In genomic region chr1:46512135-46512791, GRCh38 we compare ENCODE assay signal across 23 cellular contexts. TPM values are rescaled to one million over a fixed set of nuclear protein-coding genes. Genes with fewer than 3 reads are reported as not detected.
A peak's percentile ranks its signal among the peaks of the same experiment; 100 is the strongest.
DNase-seq lines count a peak whose midpoint lies in the region; ATAC-seq, FAIRE-seq and TF ChIP-seq lines count a peak whose summit lies in the region.
"Had no signal": no experiment of that assay in that cellular context is flagged by ENCODE, and none has a peak within 500 bp of the region (broad histone marks: within the 10 kb centered on the region; RNA-seq: fewer than 3 reads in every experiment).

No MANE protein-coding gene starts in this region.

- TF ChIP-seq CTCF in HEK293 (tag by site-specific recombination; IDR thresholded peaks at IDR 0.05) (no peak), K562 (IDR thresholded peaks at IDR 0.05 in 2 of 3, conservative IDR thresholded peaks at IDR 0.05 in 1 of 3; ENCODE audit: insufficient read depth in 2 of 3, low read depth in 1 of 3, low read length in 3 of 3) (no peak), left lung (IDR thresholded peaks at IDR 0.05) (no peak)

- no TSS peak for BruUV-seq in K562 (replicated peaks; lab: Mats Ljungman, UMichigan)

- in situ Hi-C loops in K562 (cut with MboI): no loop called here

- POLR2A ChIA-PET in HEK293 (lab: Yijun Ruan, JAX): no interaction called here
- POLR2A ChIA-PET in K562 (lab: Yijun Ruan, JAX): interaction anchor here (1.1 to 2.5 kb wide), 4 partner anchors 9 to 40 kb away, joined by 3 to 9 read pairs (median 5); no protein-coding TSS in a partner anchor

- no peaks in the 10 kb centered on the region for H4K20me1 ChIP-seq in K562 (replicated peaks; ENCODE audit: control insufficient read depth, insufficient read depth, low read length)

- TF ChIP-seq RAD21 in K562 (CRISPR knock-in tag; conservative IDR thresholded peaks at IDR 0.05 in 1 of 2, IDR thresholded peaks at IDR 0.05 in 1 of 2): no peak

- no peaks in the 10 kb centered on the region for H3K9me1 ChIP-seq in K562 (ENCODE audit: control insufficient read depth, insufficient read depth, low read length)

- H3K27ac ChIP-seq in HEK293 (ENCODE audit: extremely low read depth, low read depth, low read length) (no peak overlapping the region), K562 (ENCODE audit: extremely low read depth, low read depth, low read length) (no peak overlapping the region), left lung (no peak overlapping the region)
- H3K27ac ChIP-seq: A549, C4-2B, HL-60 had no signal

- ATAC-seq in K562 (no peak), left lung (no peak), GM21576 (IDR thresholded peaks at IDR 0.05; ENCODE audit: unreplicated experiment) (no peak)
- ATAC-seq: A549 had no signal

- CTCF ChIA-PET in HEK293 (lab: Yijun Ruan, JAX): interaction anchor here (1.0 to 1.3 kb wide), 3 partner anchors 22 to 66 kb away, joined by 3 to 5 read pairs (median 3); no protein-coding TSS in a partner anchor
- CTCF ChIA-PET in K562 (lab: Yijun Ruan, JAX; ENCODE audit: low intra/inter-chr PET ratio): no interaction called here

- peak overlapping the region in 1 of 2 experiments; percentile 33; a peak in 2 of 4 replicates for H3K9ac ChIP-seq in K562 (ENCODE audit: insufficient read depth in 1 of 2, low read depth in 2 of 2, low read length in 2 of 2)

- TF ChIP-seq EP300 in K562 (IDR thresholded peaks at IDR 0.05; ENCODE audit: low read length): no peak

- H3K9me3 ChIP-seq in HEK293 (ENCODE audit: control insufficient read depth, insufficient read depth, low read depth, low read length): no peaks in the 10 kb centered on the region
- H3K9me3 ChIP-seq in K562 (replicated peaks; ENCODE audit: control insufficient read depth, insufficient read depth, low read depth, low read length): no peaks in the 10 kb centered on the region
- no peaks in the 10 kb centered on the region for H3K9me3 ChIP-seq in left lung
- H3K9me3 ChIP-seq: A549, BE2C had no signal

- no peak for TF ChIP-seq POLR2A in K562 (conservative IDR thresholded peaks at IDR 0.05)

- 79% methylated on average over 23 of the region's 23 CpGs for WGBS in K562 (ENCODE audit: insufficient coverage, low coverage, missing lambda C conversion rate)

- no peak for DNase-seq in K562 (ENCODE audit: extremely low read depth in 1 of 4, low spot score in 3 of 4)
- peak; percentile 18 to 76 for DNase-seq in left lung
- peak; percentile 69 for DNase-seq in posterior vena cava (ENCODE audit: low spot score)
- no peak for DNase-seq in globus pallidus (ENCODE audit: low spot score)
- no peak for DNase-seq in NK-92 treated with Interleukin-12 subunit alpha and Interleukin-12 subunit beta, amount 100 ng/mL, for 24 hours (lab: John Stamatoyannopoulos, UW)
- DNase-seq in NOMO-1 treated with DMSO at 0.1 percent for 48 hours (lab: John Stamatoyannopoulos, UW; ENCODE audit: unreplicated experiment): no peak
- DNase-seq: BE2C; CD4-positive, alpha-beta memory T cell; COR-L47; DMS153; DND-41; GDM1; H9; KG1 had no signal

- no peak for FAIRE-seq in K562 (lab: Jason Lieb, UNC)
- FAIRE-seq: A549, D721Med, GM12892, GM19239 had no signal

- H3K4me1 ChIP-seq in HEK293 (ENCODE audit: control insufficient read depth, insufficient read depth, low read length): no peaks in the 10 kb centered on the region; the same call in 1 of the 2 replicates
- H3K4me1 ChIP-seq in K562 (replicated peaks in 1 of 2; ENCODE audit: control insufficient read depth in 2 of 2, insufficient read depth in 2 of 2, low read length in 2 of 2): peaks cover 28 to 60% of the 10 kb centered on the region in 2 experiments
- peaks cover 0 to 5% of the 10 kb centered on the region in 2 donors for H3K4me1 ChIP-seq in left lung
- H3K4me1 ChIP-seq: BE2C had no signal

- no peaks in the 10 kb centered on the region for H3K79me2 ChIP-seq in K562 (ENCODE audit: control insufficient read depth, insufficient read depth, low read length)

- H2AFZ ChIP-seq in K562 (ENCODE audit: low read depth, low read length): no peak overlapping the region

- no peaks in the 10 kb centered on the region for H3K36me3 ChIP-seq in HEK293 (ENCODE audit: control insufficient read depth in 2 of 2, insufficient read depth in 1 of 2, low read length in 2 of 2)
- no peaks in the 10 kb centered on the region for H3K36me3 ChIP-seq in K562 (ENCODE audit: control insufficient read depth, insufficient read depth, low read length)
- H3K36me3 ChIP-seq in left lung: no peaks in the 10 kb centered on the region
- H3K36me3 ChIP-seq: BE2C had no signal

- no peak overlapping the region for H3K4me3 ChIP-seq in HEK293 (ENCODE audit: low read depth, low read length)
- H3K4me3 ChIP-seq in K562: no peak overlapping the region
- no peak overlapping the region for H3K4me3 ChIP-seq in left lung
- H3K4me3 ChIP-seq: A549 had no signal

- H3K27me3 ChIP-seq in K562 (ENCODE audit: control insufficient read depth in 2 of 2, insufficient read depth in 2 of 2, low read length in 2 of 2) (no peaks in the 10 kb centered on the region), left lung (peaks cover 0 to 39% of the 10 kb centered on the region in 2 donors)
- H3K27me3 ChIP-seq: BE2C had no signal

- intact Hi-C loops in K562 (cut with micrococcal nuclease): no loop called here
- intact Hi-C loops in left lung (cut with DNase I): no loop called here
- intact Hi-C loops in posterior vena cava (cut with DNase I): no loop called here

- no peak overlapping the region for H3K4me2 ChIP-seq in K562 (ENCODE audit: insufficient read depth, low read length)
- H3K4me2 ChIP-seq: A549 had no signal

TF ChIP-seq in HEK293, 187 proteins besides CTCF, POLR2A, EP300 and RAD21 (continues in another document):
- TF ChIP-seq ZIC2 (tag by site-specific recombination; IDR thresholded peaks at IDR 0.05): peak; percentile 87

TF ChIP-seq in K562, 482 proteins besides CTCF, POLR2A, EP300 and RAD21:
- TF ChIP-seq ZNF41 (CRISPR knock-in tag; conservative IDR thresholded peaks at IDR 0.05): no peak
- 0 out of 2 replicates have a peak, but pooled peaks have one; percentile 28 for TF ChIP-seq ZBTB33 (CRISPR knock-in tag; IDR thresholded peaks at IDR 0.05)

RNA-seq across cellular contexts. Expression of gene DMBX1, which starts 22.6 kb away (rescaled TPM):
- 5.4 and 9.4 TPM in 2 replicates for total RNA-seq in K562 (2011; cell fraction: chromatin; rRNA removed; ENCODE audit: low replicate concordance)
- 7.1 and 8.2 TPM in 2 replicates for total RNA-seq in K562 (2011; cell fraction: nucleolus; rRNA removed)
- 7.4 and 7.9 TPM in 2 replicates for total RNA-seq in K562 (2011; cell fraction: nucleoplasm; rRNA removed)
- total RNA-seq in K562 (2014; rRNA removed) (0.86 and 1.2 TPM in 2 replicates), K562 (2014; rRNA removed; fragmentation: Illumina TruSeq; extraction: Trizol) (0.55 and 0.64 TPM in 2 replicates), K562 (2015; rRNA removed; fragmentation: Illumina TruSeq; extraction: Trizol) (0.79 and 1.0 TPM in 2 replicates), K562 (2021) (2.5 and 3.8 TPM in 2 replicates), left lung (not detected), posterior vena cava (not detected)
- polyA plus RNA-seq in K562 (2011; rRNA removed) (4.3 and 10.7 TPM in 2 replicates), K562 (2014; fragmentation: Illumina TruSeq; extraction: Trizol) (1.6 and 2.4 TPM in 2 replicates), K562 (2014; fragmentation: Nextera tagmentation; extraction: Ambion mirVana) (under 1 TPM; 0.25 to 0.37 TPM), K562 (2014; rRNA removed) (2.3 and 3.4 TPM in 2 replicates)
- 5.9 and 9.6 TPM in 2 replicates for polyA plus RNA-seq in K562 (2011; cell fraction: cytosol; rRNA removed)
- 16.2 and 16.5 TPM in 2 replicates for polyA plus RNA-seq in K562 (2011; cell fraction: nucleus; rRNA removed)
- 2.5 and 4.8 TPM in 2 replicates for polyA plus RNA-seq in K562 (2012)
- 2.5 and 3.5 TPM in 2 replicates for polyA minus RNA-seq in K562 (2011; rRNA and poly(A)+ RNA removed)
- 1.7 and 6.7 TPM in 2 replicates for polyA minus RNA-seq in K562 (2011; cell fraction: cytosol; rRNA and poly(A)+ RNA removed)
- polyA minus RNA-seq in K562 (2011; cell fraction: nucleus; rRNA and poly(A)+ RNA removed): 1.9 and 3.8 TPM in 2 replicates
- total RNA-seq: CD4-positive, alpha-beta memory T cell had no signal
- polyA plus RNA-seq: AG04450; CD4-positive, alpha-beta memory T cell had no signal

RNA-seq across cellular contexts. Expression of gene KNCN, which starts 39.2 kb away (rescaled TPM):
- not detected in 2 replicates for total RNA-seq in K562 (2011; cell fraction: chromatin; rRNA removed; ENCODE audit: low replicate concordance)
- not detected in 2 replicates for total RNA-seq in K562 (2011; cell fraction: nucleolus; rRNA removed)
- total RNA-seq in K562 (2011; cell fraction: nucleoplasm; rRNA removed): not detected in 2 replicates
- total RNA-seq in K562 (2014; rRNA removed) (not detected in 2 replicates), K562 (2014; rRNA removed; fragmentation: Illumina TruSeq; extraction: Trizol) (not detected in 2 replicates), K562 (2015; rRNA removed; fragmentation: Illumina TruSeq; extraction: Trizol) (not detected in 2 replicates), K562 (2021) (not detected in 2 replicates), left lung (not detected), posterior vena cava (not detected)
- polyA plus RNA-seq in K562 (2011; rRNA removed) (not detected in 2 replicates), K562 (2014; fragmentation: Illumina TruSeq; extraction: Trizol) (not detected in 2 replicates), K562 (2014; fragmentation: Nextera tagmentation; extraction: Ambion mirVana) (not detected), K562 (2014; rRNA removed) (not detected in 2 replicates)
- not detected in 2 replicates for polyA plus RNA-seq in K562 (2011; cell fraction: cytosol; rRNA removed)
- polyA plus RNA-seq in K562 (2011; cell fraction: nucleus; rRNA removed): not detected in 2 replicates
- not detected in 2 replicates for polyA plus RNA-seq in K562 (2012)
- not detected in 2 replicates for polyA minus RNA-seq in K562 (2011; rRNA and poly(A)+ RNA removed)
- polyA minus RNA-seq in K562 (2011; cell fraction: cytosol; rRNA and poly(A)+ RNA removed): not detected in 2 replicates
- polyA minus RNA-seq in K562 (2011; cell fraction: nucleus; rRNA and poly(A)+ RNA removed): not detected in 2 replicates
- total RNA-seq: CD4-positive, alpha-beta memory T cell; H9 had no signal
- polyA plus RNA-seq: A549; AG04450; CD4-positive, alpha-beta memory T cell had no signal

Comparison
In these comparisons a context has a peak if more than half of its experiments do, and no peak if none do; other contexts are left out.
1. DNase-seq: peak in left lung (2 of 2) and posterior vena cava (single experiment); none in K562 (0 of 4), globus pallidus (single experiment), NK-92 treated with Interleukin-12 subunit alpha and Interleukin-12 subunit beta, amount 100 ng/mL, for 24 hours (single experiment) and NOMO-1 treated with DMSO at 0.1 percent for 48 hours (single experiment).